15 cellular contexts compared by ENCODE assay signal in the genomic region with DNA sequence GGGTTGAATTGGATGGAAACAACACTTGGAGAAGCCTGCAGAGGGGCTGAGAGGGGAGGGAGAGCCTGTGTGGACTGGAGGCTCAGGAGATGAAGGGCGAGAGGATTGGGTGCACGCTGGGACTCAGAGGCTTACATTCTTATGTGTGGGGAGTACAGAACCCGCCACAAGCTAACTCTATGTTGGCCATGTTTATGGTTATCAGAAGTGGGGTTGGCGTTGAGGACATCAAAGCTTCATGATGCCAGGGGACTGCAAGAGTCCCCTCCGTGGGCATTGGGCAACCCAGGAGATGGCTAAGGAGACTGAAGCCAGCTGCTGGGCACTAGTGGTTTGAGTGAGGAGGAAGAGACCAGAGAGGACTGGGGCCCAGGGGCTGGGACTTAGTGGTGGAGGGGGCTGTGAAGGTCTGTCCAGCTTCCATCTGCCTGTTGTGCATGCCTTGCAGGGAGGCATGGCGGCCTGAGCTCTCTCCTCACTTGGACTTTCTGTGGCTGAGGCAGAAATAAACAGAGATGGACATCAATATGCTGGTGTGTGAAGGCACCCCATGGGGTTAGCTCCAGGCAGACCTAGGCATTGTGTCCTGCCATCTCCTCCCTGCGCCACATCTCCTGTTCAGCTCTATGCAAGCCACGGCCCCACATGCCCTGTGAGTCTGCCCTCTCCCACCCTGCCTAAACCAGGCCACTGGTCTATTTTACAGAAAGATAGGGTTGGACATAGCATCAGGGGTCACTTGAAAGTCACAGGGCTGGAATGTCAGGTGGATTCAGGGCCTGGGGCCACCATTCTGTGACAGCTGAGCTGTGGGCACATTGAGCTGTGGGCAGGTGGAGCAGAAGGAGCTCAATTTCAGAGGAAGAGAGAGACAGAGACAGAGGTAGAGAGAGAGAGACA.
DNase-seq lines count a peak whose midpoint lies in the region; ATAC-seq and TF ChIP-seq lines count a peak whose summit lies in the region.
"Had no signal": no experiment of that assay in that cellular context is flagged by ENCODE, and none has a peak within 500 bp of the region (broad histone marks: within the 10 kb centered on the region; RNA-seq: fewer than 3 reads in every experiment).

No MANE protein-coding gene starts in this region.

- DNase-seq in activated CD8-positive, alpha-beta memory T cell treated with anti-CD3 and anti-CD28 coated beads, Interleukin-2, amount 10 ng/mL, durations not matched to agents 7 days and 5 days, result peak; percentile 26
- no peak for DNase-seq in activated CD8-positive, alpha-beta memory T cell treated with anti-CD3 and anti-CD28 coated beads, Interleukin-2, amount 50 U/mL, for 48 hours
- DNase-seq in RWPE2 (ENCODE audit: low spot score) (peak; percentile 68), left lobe of liver (ENCODE audit: low spot score) (peak; percentile 18), omental fat pad (ENCODE audit: low spot score) (no peak)
- DNase-seq: 8988T; ACHN; CD4-positive, alpha-beta memory T cell; DMS79; GOT3; H9 had no signal

- CTCF ChIA-PET in activated CD8-positive, alpha-beta memory T cell treated with anti-CD3 and anti-CD28 coated beads, Interleukin-2, amount 10 ng/mL, durations not matched to agents 7 days and 5 days (lab: Charles Lee), result no interaction called here

- H3K36me3 Mint-ChIP-seq in activated CD8-positive, alpha-beta memory T cell treated with anti-CD3 and anti-CD28 coated beads, Interleukin-2, amount 10 ng/mL, durations not matched to agents 7 days and 5 days, result no peaks in the 10 kb centered on the region
- H3K36me3 Mint-ChIP-seq: CD4-positive, alpha-beta memory T cell had no signal

- no peaks in the 10 kb centered on the region for H3K9me3 Mint-ChIP-seq in activated CD8-positive, alpha-beta memory T cell treated with anti-CD3 and anti-CD28 coated beads, Interleukin-2, amount 10 ng/mL, durations not matched to agents 7 days and 5 days (ENCODE audit: low read depth)

- H3K27me3 ChIP-seq in RWPE2 (ENCODE audit: insufficient read depth, poor library complexity, severe bottlenecking), result peaks cover 93% of the 10 kb centered on the region

- no peaks in the 10 kb centered on the region for H3K27me3 Mint-ChIP-seq in activated CD8-positive, alpha-beta memory T cell treated with anti-CD3 and anti-CD28 coated beads, Interleukin-2, amount 10 ng/mL, durations not matched to agents 7 days and 5 days

- H3K4me3 ChIP-seq in RWPE2 (ENCODE audit: severe bottlenecking), result no peak overlapping the region
- H3K4me3 ChIP-seq: GM12878 had no signal

- TF ChIP-seq CTCF in RWPE2 (IDR thresholded peaks at IDR 0.05; ENCODE audit: poor library complexity, severe bottlenecking), result no peak
- TF ChIP-seq CTCF in omental fat pad (IDR thresholded peaks at IDR 0.05), result no peak

- H3K36me3 ChIP-seq in RWPE2 (ENCODE audit: low read depth), result no peaks in the 10 kb centered on the region

- H3K4me1 ChIP-seq in RWPE2 (ENCODE audit: insufficient read depth, poor library complexity, severe bottlenecking), result no peaks in the 10 kb centered on the region

- H3K4me3 Mint-ChIP-seq in activated CD8-positive, alpha-beta memory T cell treated with anti-CD3 and anti-CD28 coated beads, Interleukin-2, amount 10 ng/mL, durations not matched to agents 7 days and 5 days, result no peak overlapping the region
- H3K4me3 Mint-ChIP-seq: CD4-positive, alpha-beta memory T cell had no signal

- H3K9me3 ChIP-seq in RWPE2 (ENCODE audit: severe bottlenecking), result no peaks in the 10 kb centered on the region

- H3K27ac Mint-ChIP-seq in activated CD8-positive, alpha-beta memory T cell treated with anti-CD3 and anti-CD28 coated beads, Interleukin-2, amount 10 ng/mL, durations not matched to agents 7 days and 5 days, result no peak overlapping the region
- H3K27ac Mint-ChIP-seq: CD4-positive, alpha-beta memory T cell; H9 had no signal

- no peak overlapping the region for H3K27ac ChIP-seq in RWPE2 (ENCODE audit: poor library complexity, severe bottlenecking)
- H3K27ac ChIP-seq: C4-2B had no signal

- no peaks in the 10 kb centered on the region for H3K4me1 Mint-ChIP-seq in activated CD8-positive, alpha-beta memory T cell treated with anti-CD3 and anti-CD28 coated beads, Interleukin-2, amount 10 ng/mL, durations not matched to agents 7 days and 5 days
- H3K4me1 Mint-ChIP-seq: CD4-positive, alpha-beta memory T cell; H9 had no signal

- ATAC-seq in activated CD8-positive, alpha-beta memory T cell treated with anti-CD3 and anti-CD28 coated beads, Interleukin-2, amount 10 ng/mL, durations not matched to agents 7 days and 5 days, result no peak
- ATAC-seq in RWPE2 (ENCODE audit: low read depth) (no peak), left lobe of liver (no peak), omental fat pad (ENCODE audit: low FRiP score) (no peak), GM19467 (IDR thresholded peaks at IDR 0.05; ENCODE audit: unreplicated experiment) (no peak), GM18520 (IDR thresholded peaks at IDR 0.05; ENCODE audit: unreplicated experiment) (no peak)
- ATAC-seq: GM12878 had no signal

Comparison
In these comparisons a context has a peak if more than half of its experiments do, and no peak if none do; other contexts are left out.
1. DNase-seq: peak in activated CD8-positive, alpha-beta memory T cell treated with anti-CD3 and anti-CD28 coated beads, Interleukin-2, amount 10 ng/mL, durations not matched to agents 7 days and 5 days (single experiment), RWPE2 (single experiment) and left lobe of liver (single experiment); none in activated CD8-positive, alpha-beta memory T cell treated with anti-CD3 and anti-CD28 coated beads, Interleukin-2, amount 50 U/mL, for 48 hours (single experiment) and omental fat pad (single experiment).